ENCODE assay signal across 1 cellular context in the genomic region with DNA sequence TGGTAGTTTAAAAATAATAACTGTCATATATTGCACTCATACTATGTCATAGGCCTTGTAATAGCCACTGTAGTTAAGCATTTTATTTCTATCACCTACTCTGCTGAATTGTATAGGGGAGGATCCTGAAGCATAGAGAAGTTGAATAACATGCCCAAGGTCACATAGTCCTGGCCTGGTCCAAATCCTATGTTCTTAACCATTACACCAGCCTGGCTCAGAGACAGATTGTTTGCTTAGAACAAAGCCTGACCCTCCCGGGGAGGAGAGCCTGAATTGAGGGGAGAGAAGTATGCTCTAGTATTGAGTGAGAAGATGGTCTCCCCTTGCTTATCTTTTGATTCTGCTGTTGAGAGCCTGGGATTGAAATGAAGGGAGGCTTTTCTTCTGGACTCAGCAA.
TF ChIP-seq lines count a peak whose summit lies in the region.

No MANE protein-coding gene starts in this region.

TF ChIP-seq in IMR-90, 13 proteins besides CTCF, POLR2A, EP300 and RAD21:
- TF ChIP-seq RFX5 (IDR thresholded peaks at IDR 0.05; ENCODE audit: low read depth, low read length) (no peak), NFE2L2 (IDR thresholded peaks at IDR 0.05; ENCODE audit: low read depth, low read length) (no peak), FOS (IDR thresholded peaks at IDR 0.05; ENCODE audit: low read depth, low read length) (no peak), MAFK (IDR thresholded peaks at IDR 0.05; ENCODE audit: low read depth, low read length) (no peak)
- TF ChIP-seq, protein P1, sequence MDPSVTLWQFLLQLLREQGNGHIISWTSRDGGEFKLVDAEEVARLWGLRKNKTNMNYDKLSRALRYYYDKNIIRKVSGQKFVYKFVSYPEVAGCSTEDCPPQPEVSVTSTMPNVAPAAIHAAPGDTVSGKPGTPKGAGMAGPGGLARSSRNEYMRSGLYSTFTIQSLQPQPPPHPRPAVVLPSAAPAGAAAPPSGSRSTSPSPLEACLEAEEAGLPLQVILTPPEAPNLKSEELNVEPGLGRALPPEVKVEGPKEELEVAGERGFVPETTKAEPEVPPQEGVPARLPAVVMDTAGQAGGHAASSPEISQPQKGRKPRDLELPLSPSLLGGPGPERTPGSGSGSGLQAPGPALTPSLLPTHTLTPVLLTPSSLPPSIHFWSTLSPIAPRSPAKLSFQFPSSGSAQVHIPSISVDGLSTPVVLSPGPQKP (IDR thresholded peaks at IDR 0.05; ENCODE audit: borderline replicate concordance, low read depth, low read length) = no peak
